8 cellular contexts compared by ENCODE assay signal in genomic region chr10:36534471-36535002, GRCh38.
A peak's percentile ranks its signal among the peaks of the same experiment; 100 is the strongest.
DNase-seq lines count a peak whose midpoint lies in the region; ATAC-seq, FAIRE-seq and TF ChIP-seq lines count a peak whose summit lies in the region.

No MANE protein-coding gene starts in this region.

- H3K27ac ChIP-seq in A549 (peak overlapping the region in 1 of 2 experiments; percentile 49; a peak in 2 of 6 replicates), WERI-Rb-1 (no peak overlapping the region), right cardiac atrium (ENCODE audit: low read length) (no peak overlapping the region)

- TF ChIP-seq POLR2A in A549 (IDR thresholded peaks at IDR 0.05; ENCODE audit: low read length) = no peak

- no peaks in the 10 kb centered on the region for H3K36me3 ChIP-seq in WERI-Rb-1

- H3K9me3 Mint-ChIP-seq in nephron progenitor cell = peaks cover 11% of the 10 kb centered on the region
- H3K9me3 Mint-ChIP-seq in activated T-helper 1 cell treated with anti-CD3 and anti-CD28 coated beads, Interleukin-12 subunit alpha, Interleukin-12 subunit beta, Interleukin-2, Interleukin-4 antibody, amounts not matched to agents 30 ng/mL and 10 ng/mL and 1 ng/mL, durations not matched to agents 14 hours and 24 hours and 36 hours = peaks cover 5% of the 10 kb centered on the region

- H3K36me3 Mint-ChIP-seq in nephron progenitor cell (ENCODE audit: low read depth) = no peaks in the 10 kb centered on the region
- no peaks in the 10 kb centered on the region for H3K36me3 Mint-ChIP-seq in activated T-helper 1 cell treated with anti-CD3 and anti-CD28 coated beads, Interleukin-12 subunit alpha, Interleukin-12 subunit beta, Interleukin-2, Interleukin-4 antibody, amounts not matched to agents 30 ng/mL and 10 ng/mL and 1 ng/mL, durations not matched to agents 14 hours and 24 hours and 36 hours (ENCODE audit: low read depth)

- TF ChIP-seq EP300 in A549 (IDR thresholded peaks at IDR 0.05) = no peak

- H3K9me3 ChIP-seq in A549 (peaks cover 11% of the 10 kb centered on the region; the same call in 2 of the 3 replicates), WERI-Rb-1 (ENCODE audit: severe bottlenecking) (peaks cover 8% of the 10 kb centered on the region), right cardiac atrium (ENCODE audit: control insufficient read depth, low read length) (no peaks in the 10 kb centered on the region)

- no peak for TF ChIP-seq RAD21 in A549 (conservative IDR thresholded peaks at IDR 0.05 in 1 of 2, IDR thresholded peaks at IDR 0.05 in 1 of 2)

- H3K4me1 ChIP-seq in A549 = peaks cover 17% of the 10 kb centered on the region
- no peaks in the 10 kb centered on the region for H3K4me1 ChIP-seq in right cardiac atrium (ENCODE audit: control insufficient read depth, insufficient read depth, low read length)

- H3K27ac Mint-ChIP-seq in nephron progenitor cell = peak overlapping the region; percentile 72
- H3K27ac Mint-ChIP-seq in activated T-helper 1 cell treated with anti-CD3 and anti-CD28 coated beads, Interleukin-12 subunit alpha, Interleukin-12 subunit beta, Interleukin-2, Interleukin-4 antibody, amounts not matched to agents 30 ng/mL and 10 ng/mL and 1 ng/mL, durations not matched to agents 14 hours and 24 hours and 36 hours = no peak overlapping the region

- CTCF ChIA-PET in A549 (lab: Yijun Ruan, JAX) = interaction anchor here (0.6 to 1.0 kb wide), 2 partner anchors 11 to 1036 kb away, joined by 3 read pairs; no protein-coding TSS in a partner anchor

- H3K4me3 Mint-ChIP-seq in nephron progenitor cell = no peak overlapping the region
- no peak overlapping the region for H3K4me3 Mint-ChIP-seq in activated T-helper 1 cell treated with anti-CD3 and anti-CD28 coated beads, Interleukin-12 subunit alpha, Interleukin-12 subunit beta, Interleukin-2, Interleukin-4 antibody, amounts not matched to agents 30 ng/mL and 10 ng/mL and 1 ng/mL, durations not matched to agents 14 hours and 24 hours and 36 hours

- TF ChIP-seq CTCF in A549 (IDR thresholded peaks at IDR 0.05) (no peak), WERI-Rb-1 (IDR thresholded peaks at IDR 0.05; ENCODE audit: low read depth, low read length) (no peak), nephron progenitor cell (IDR thresholded peaks at IDR 0.05) (no peak)

- FAIRE-seq in A549 (lab: Jason Lieb, UNC) = no peak

- H3K4me1 Mint-ChIP-seq in nephron progenitor cell = no peaks in the 10 kb centered on the region
- H3K4me1 Mint-ChIP-seq in activated T-helper 1 cell treated with anti-CD3 and anti-CD28 coated beads, Interleukin-12 subunit alpha, Interleukin-12 subunit beta, Interleukin-2, Interleukin-4 antibody, amounts not matched to agents 30 ng/mL and 10 ng/mL and 1 ng/mL, durations not matched to agents 14 hours and 24 hours and 36 hours (ENCODE audit: low read depth) = no peaks in the 10 kb centered on the region

- DNase-seq in A549 (ENCODE audit: low read depth in 1 of 2, low spot score in 1 of 2) (peak; percentile 3 to 40), WERI-Rb-1 (peak; percentile 9), nephron progenitor cell (no peak), right cardiac atrium (no peak), OCI-M2 (lab: John Stamatoyannopoulos, UW; ENCODE audit: unreplicated experiment) (no peak)
- no peak for DNase-seq in activated T-helper 1 cell treated with anti-CD3 and anti-CD28 coated beads, Interleukin-12 subunit alpha, Interleukin-12 subunit beta, Interleukin-2, Interleukin-4 antibody, amounts not matched to agents 30 ng/mL and 10 ng/mL and 1 ng/mL, durations not matched to agents 14 hours and 24 hours and 36 hours (ENCODE audit: low spot score)

- 47% methylated on average over 5 of the region's 5 CpGs for WGBS in A549 (ENCODE audit: missing lambda C conversion rate)
- WGBS in right cardiac atrium = 69% methylated on average over 5 of the region's 5 CpGs

- H3K27me3 ChIP-seq in WERI-Rb-1 (ENCODE audit: insufficient read depth, low read depth, severe bottlenecking) (no peaks in the 10 kb centered on the region), right cardiac atrium (ENCODE audit: control insufficient read depth, insufficient read depth) (no peaks in the 10 kb centered on the region)

- intact Hi-C loops in activated T-helper 1 cell treated with anti-CD3 and anti-CD28 coated beads, Interleukin-12 subunit alpha, Interleukin-12 subunit beta, Interleukin-2, Interleukin-4 antibody, amounts not matched to agents 30 ng/mL and 10 ng/mL and 1 ng/mL, durations not matched to agents 14 hours and 24 hours and 36 hours (cut with micrococcal nuclease) = no loop called here
- intact Hi-C loops in right cardiac atrium (cut with DNase I) = no loop called here

- ATAC-seq in A549 (peak in 1 of 2 experiments; percentile 57; a peak in 2 of 6 replicates), GM19397 (IDR thresholded peaks at IDR 0.05; ENCODE audit: unreplicated experiment) (peak; percentile 100), HG03439 (IDR thresholded peaks at IDR 0.05; ENCODE audit: unreplicated experiment) (peak; percentile 51), right cardiac atrium (no peak)

- 0 out of 3 replicates have a peak overlapping the region, but pooled peaks have one; percentile 0 for H3K4me2 ChIP-seq in A549

- no peak overlapping the region for H3K4me3 ChIP-seq in A549
- no peak overlapping the region for H3K4me3 ChIP-seq in WERI-Rb-1 (ENCODE audit: low read depth, low read length)
- no peak overlapping the region for H3K4me3 ChIP-seq in right cardiac atrium (ENCODE audit: low read length)

- POLR2A ChIA-PET in A549 (lab: Yijun Ruan, JAX) = interaction anchor here (1.6 kb wide), 1 partner anchor 255 kb away, joined by 3 read pairs; no protein-coding TSS in a partner anchor

- H3K27me3 Mint-ChIP-seq in nephron progenitor cell (ENCODE audit: low read depth, poor library complexity) = peaks cover 4% of the 10 kb centered on the region
- H3K27me3 Mint-ChIP-seq in activated T-helper 1 cell treated with anti-CD3 and anti-CD28 coated beads, Interleukin-12 subunit alpha, Interleukin-12 subunit beta, Interleukin-2, Interleukin-4 antibody, amounts not matched to agents 30 ng/mL and 10 ng/mL and 1 ng/mL, durations not matched to agents 14 hours and 24 hours and 36 hours (ENCODE audit: insufficient read depth) = no peaks in the 10 kb centered on the region

TF ChIP-seq in A549, 52 proteins besides CTCF, POLR2A, EP300 and RAD21:
- TF ChIP-seq MAFK (IDR thresholded peaks at IDR 0.05; ENCODE audit: partially characterized antibody) = no peak
- no peak for TF ChIP-seq ZSCAN20 (CRISPR knock-in tag; IDR thresholded peaks at IDR 0.05)
- no peak for TF ChIP-seq RCOR1 (IDR thresholded peaks at IDR 0.05; ENCODE audit: low read depth, low read length)
- TF ChIP-seq HOXA7 (CRISPR knock-in tag; IDR thresholded peaks at IDR 0.05) = no peak
- no peak for TF ChIP-seq CHD2 (IDR thresholded peaks at IDR 0.05; ENCODE audit: low read length, partially characterized antibody)

Comparison
In these comparisons a context has a peak if more than half of its experiments do, and no peak if none do; other contexts are left out.
1. ATAC-seq: peak in GM19397 (single experiment) and HG03439 (single experiment); none in right cardiac atrium (0 of 2).
2. DNase-seq: peak in A549 (2 of 2) and WERI-Rb-1 (single experiment); none in nephron progenitor cell (single experiment), activated T-helper 1 cell treated with anti-CD3 and anti-CD28 coated beads, Interleukin-12 subunit alpha, Interleukin-12 subunit beta, Interleukin-2, Interleukin-4 antibody, amounts not matched to agents 30 ng/mL and 10 ng/mL and 1 ng/mL, durations not matched to agents 14 hours and 24 hours and 36 hours (single experiment), right cardiac atrium (0 of 3) and OCI-M2 (single experiment).